ENCODE assay signal across 31 cellular contexts in the genomic region with DNA sequence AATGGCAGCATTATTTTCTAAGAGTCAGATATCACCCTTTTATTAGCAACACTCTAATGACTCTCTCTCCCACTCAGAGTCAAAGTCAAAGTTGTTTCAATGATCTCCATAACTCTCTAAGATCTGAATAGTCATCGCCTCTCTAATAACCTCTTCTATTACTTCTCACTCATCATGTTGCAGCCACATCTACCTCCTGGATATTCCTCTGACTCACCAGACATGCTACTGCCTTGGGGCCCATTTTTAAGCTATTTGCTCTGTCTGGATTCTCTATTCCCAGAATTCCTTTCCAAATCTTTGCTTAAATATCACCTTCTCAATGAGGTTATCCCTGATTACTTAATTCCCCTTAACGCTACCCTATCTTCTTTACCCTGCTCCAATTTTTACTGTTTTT.
"Had no signal": no experiment of that assay in that cellular context is flagged by ENCODE, and none has a peak within 500 bp of the region (broad histone marks: within the 10 kb centered on the region; RNA-seq: fewer than 3 reads in every experiment).

No MANE protein-coding gene starts in this region.

- H3K9me3 ChIP-seq: left lung, lower lobe of right lung, neutrophil, stomach, testis, thyroid gland, uterus had no signal

- H3K4me3 ChIP-seq: left lung, lower lobe of right lung, neural progenitor cell, skin epidermis, stomach, testis, thyroid gland, uterus had no signal

- H3K36me3 Mint-ChIP-seq: mesothelial cell of epicardium; naive B cell; natural killer cell; neural progenitor cell; stimulated activated naive B cell treated with anti-CD40 and anti-IgM and Interleukin-4, amounts not matched to agents 10 μg/mL and 1 μg/mL and 100 μg/mL, for 72 hours; type B pancreatic cell had no signal

- H3K36me3 ChIP-seq: left lung, lower lobe of right lung, neural progenitor cell, neutrophil, stomach, thyroid gland, uterus had no signal

- H3K27ac Mint-ChIP-seq: mesothelial cell of epicardium; naive B cell; natural killer cell; nephron progenitor cell; neural progenitor cell; progenitor cell of endocrine pancreas; stimulated activated naive B cell treated with anti-CD40 and anti-IgM and Interleukin-4, amounts not matched to agents 10 μg/mL and 1 μg/mL and 100 μg/mL, for 72 hours; type B pancreatic cell had no signal

- H3K27ac ChIP-seq: left lung, lower lobe of right lung, neural progenitor cell, neutrophil, parathyroid adenoma, skin epidermis, stomach, testis, thyroid gland, uterus had no signal

- H3K4me3 Mint-ChIP-seq: mesothelial cell of epicardium; naive B cell; natural killer cell; nephron progenitor cell; neural progenitor cell; stimulated activated naive B cell treated with anti-CD40 and anti-IgM and Interleukin-4, amounts not matched to agents 10 μg/mL and 1 μg/mL and 100 μg/mL, for 72 hours; type B pancreatic cell had no signal

- H3K4me1 Mint-ChIP-seq: mesothelial cell of epicardium; naive B cell; natural killer cell; nephron progenitor cell; neural progenitor cell; stimulated activated naive B cell treated with anti-CD40 and anti-IgM and Interleukin-4, amounts not matched to agents 10 μg/mL and 1 μg/mL and 100 μg/mL, for 72 hours had no signal

- ATAC-seq: left colon; left lung; lower lobe of right lung; natural killer cell; right cardiac atrium; sciatic nerve; stimulated activated naive B cell treated with anti-CD40 and anti-IgM and Interleukin-4, amounts not matched to agents 10 μg/mL and 1 μg/mL and 100 μg/mL, for 72 hours; stimulated activated naive CD8-positive, alpha-beta T cell treated with anti-CD3 and anti-CD28 coated beads, Interleukin-15, Interleukin-2, amounts not matched to agents 100 U/mL and 50 U/mL, for 24 hours had no signal

- H3K9me3 Mint-ChIP-seq: neural progenitor cell, type B pancreatic cell had no signal

- DNase-seq: hippocampal formation; kidney glomerular epithelial cell; left colon; left lung; lower lobe of right lung; mesendoderm; naive B cell; natural killer cell; nephron progenitor cell; occipital lobe; retina; right cardiac atrium; stimulated activated CD4-positive, alpha-beta T cell treated with anti-CD3 and anti-CD28 coated beads, Interleukin-12 subunit alpha, Interleukin-12 subunit beta, amount 100 ng/mL, for 4 hours; stimulated activated CD4-positive, alpha-beta T cell treated with anti-CD3 and anti-CD28 coated beads, Interleukin-15, amount 100 ng/mL, for 24 hours; stimulated activated CD4-positive, alpha-beta T cell treated with anti-CD3 and anti-CD28 coated beads, Interleukin-2, amount 100 ng/mL, for 24 hours; stimulated activated CD4-positive, alpha-beta T cell treated with anti-CD3 and anti-CD28 coated beads, Interleukin-4, amount 100 ng/mL, for 1 hour; stimulated activated naive B cell treated with anti-CD40 and anti-IgM and Interleukin-4, amounts not matched to agents 10 μg/mL and 1 μg/mL and 100 μg/mL, for 72 hours; stimulated activated naive CD8-positive, alpha-beta T cell treated with anti-CD3 and anti-CD28 coated beads, Interleukin-15, Interleukin-2, amounts not matched to agents 100 U/mL and 50 U/mL, for 24 hours; stomach; testis; thyroid gland; uterus had no signal

- FAIRE-seq: keratinocyte had no signal

- H3K27me3 ChIP-seq: left lung, neural progenitor cell, neutrophil, stomach, testis, thyroid gland, uterus had no signal

- H3K4me1 ChIP-seq: left lung, lower lobe of right lung, neural progenitor cell, parathyroid adenoma, stomach, testis, thyroid gland, uterus had no signal

- H3K27me3 Mint-ChIP-seq: naive B cell; progenitor cell of endocrine pancreas; stimulated activated naive B cell treated with anti-CD40 and anti-IgM and Interleukin-4, amounts not matched to agents 10 μg/mL and 1 μg/mL and 100 μg/mL, for 72 hours; type B pancreatic cell had no signal
